ENCODE assay signal across 11 cellular contexts in genomic region chr17:12134101-12134500, GRCh38.
"Had no signal": no experiment of that assay in that cellular context is flagged by ENCODE, and none has a peak within 500 bp of the region (broad histone marks: within the 10 kb centered on the region; RNA-seq: fewer than 3 reads in every experiment).

No MANE protein-coding gene starts in this region.

- DNase-seq: GM23248, GOT3, H7, H9, HCEC 1CT, HFFc6 had no signal

- ATAC-seq: GM23338, HCT116 had no signal

- H3K4me1 ChIP-seq: HAP-1 had no signal

- H3K4me2 ChIP-seq: GM23338 had no signal

- H3K4me3 Mint-ChIP-seq: GM23338, H9, HFFc6 had no signal

- H3K4me1 Mint-ChIP-seq: GM23338, H9 had no signal

- H3K4me3 ChIP-seq: GM23248, GM23338, HAP-1 had no signal

- H3K27ac Mint-ChIP-seq: GM23338, H9, HFFc6 had no signal

- H3K9ac ChIP-seq: GM23248 had no signal

- H3K9me3 ChIP-seq: HAP-1 had no signal

- H3K27ac ChIP-seq: GM23248 had no signal

- FAIRE-seq: H1, H54 had no signal

- H2AFZ ChIP-seq: GM23248, GM23338 had no signal
